In the genomic region with DNA sequence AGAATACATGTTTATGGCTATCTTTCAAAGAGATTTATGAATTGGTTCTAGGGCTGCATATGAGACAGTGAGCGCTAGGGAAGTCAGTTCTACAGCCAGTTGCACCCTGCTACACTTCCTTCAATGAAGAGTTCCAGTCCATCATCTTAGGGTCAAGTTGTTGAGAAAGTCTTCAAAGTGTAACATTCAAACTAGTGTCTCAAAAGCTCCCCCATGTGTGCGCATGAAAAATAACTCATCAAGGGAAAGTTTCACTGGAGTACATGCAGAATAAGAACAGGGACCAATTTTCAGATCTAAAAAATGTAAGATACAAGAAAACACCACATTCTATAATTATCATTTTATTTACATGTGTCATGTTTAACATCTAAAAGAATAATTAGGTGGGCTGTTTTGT, we compare ENCODE assay signal across 8 cellular contexts.
DNase-seq lines count a peak whose midpoint lies in the region; ATAC-seq and TF ChIP-seq lines count a peak whose summit lies in the region.

No MANE protein-coding gene starts in this region.

- no peaks in the 10 kb centered on the region for H3K36me3 Mint-ChIP-seq in activated naive CD8-positive, alpha-beta T cell treated with anti-CD3 and anti-CD28 coated beads for 36 hours

- peak; percentile 60 for ATAC-seq in GM18867 (IDR thresholded peaks at IDR 0.05; ENCODE audit: unreplicated experiment)

- WGBS in esophagus muscularis mucosa, result 46% methylated on average over 2 of the region's 2 CpGs

- no peaks in the 10 kb centered on the region for H3K4me1 Mint-ChIP-seq in activated naive CD8-positive, alpha-beta T cell treated with anti-CD3 and anti-CD28 coated beads for 36 hours

- TF ChIP-seq EP300 in esophagus muscularis mucosa (IDR thresholded peaks at IDR 0.05), result no peak

- TF ChIP-seq CTCF in AG09309 (IDR thresholded peaks at IDR 0.05; ENCODE audit: control insufficient read depth, insufficient read depth, low read depth, low read length, missing control alignments), result peak; percentile 48
- peak; percentile 27 to 49 (median 29) for TF ChIP-seq CTCF in esophagus muscularis mucosa (IDR thresholded peaks at IDR 0.05)

- H3K4me3 Mint-ChIP-seq in activated naive CD8-positive, alpha-beta T cell treated with anti-CD3 and anti-CD28 coated beads for 36 hours, result no peak overlapping the region

- no peak overlapping the region for H3K4me3 ChIP-seq in AG09309 (ENCODE audit: control insufficient read depth, low read depth, low read length)
- no peak overlapping the region for H3K4me3 ChIP-seq in esophagus muscularis mucosa

- intact Hi-C loops in esophagus muscularis mucosa (cut with DNase I), result loop anchor here (5.0 to 10.0 kb wide), 2 partner anchors 202 to 570 kb away; no protein-coding TSS in a partner anchor

- no peak overlapping the region for H3K27ac Mint-ChIP-seq in activated naive CD8-positive, alpha-beta T cell treated with anti-CD3 and anti-CD28 coated beads for 36 hours

- H3K36me3 ChIP-seq in esophagus muscularis mucosa, result no peaks in the 10 kb centered on the region

- no peak for TF ChIP-seq POLR2A in esophagus muscularis mucosa (IDR thresholded peaks at IDR 0.05; ENCODE audit: low read depth)

- H3K27ac ChIP-seq in esophagus muscularis mucosa (replicated peaks in 1 of 4), result no peak overlapping the region

- H3K9me3 ChIP-seq in esophagus muscularis mucosa, result no peaks in the 10 kb centered on the region

- H3K27me3 Mint-ChIP-seq in activated naive CD8-positive, alpha-beta T cell treated with anti-CD3 and anti-CD28 coated beads for 36 hours, result no peaks in the 10 kb centered on the region

- DNase-seq in AG09309 (ENCODE audit: low read depth) (peak; percentile 24), NCI-H524 treated with DMSO at 0.1 percent for 48 hours (lab: John Stamatoyannopoulos, UW) (peak; percentile 2), esophagus muscularis mucosa (ENCODE audit: extremely low spot score) (no peak), superior temporal gyrus (ENCODE audit: extremely low spot score) (peak; percentile 70), NCI-H1092 (lab: John Stamatoyannopoulos, UW) (no peak)
- DNase-seq in activated naive CD8-positive, alpha-beta T cell treated with anti-CD3 and anti-CD28 coated beads for 36 hours, result no peak
- no peak for DNase-seq in stimulated activated naive CD4-positive, alpha-beta T cell treated with Interleukin-2 at 50 U/mL for 16 hours (lab: John Stamatoyannopoulos, UW)

- peaks cover 0 to 62% (median 42%) of the 10 kb centered on the region in 4 donors for H3K4me1 ChIP-seq in esophagus muscularis mucosa

- no peaks in the 10 kb centered on the region for H3K9me3 Mint-ChIP-seq in activated naive CD8-positive, alpha-beta T cell treated with anti-CD3 and anti-CD28 coated beads for 36 hours

- H3K27me3 ChIP-seq in esophagus muscularis mucosa, result no peaks in the 10 kb centered on the region

Comparison
In these comparisons a context has a peak if more than half of its experiments do, and no peak if none do; other contexts are left out.
1. DNase-seq: peak in AG09309 (single experiment), NCI-H524 treated with DMSO at 0.1 percent for 48 hours (single experiment) and superior temporal gyrus (single experiment); none in esophagus muscularis mucosa (single experiment), NCI-H1092 (single experiment), activated naive CD8-positive, alpha-beta T cell treated with anti-CD3 and anti-CD28 coated beads for 36 hours (single experiment) and stimulated activated naive CD4-positive, alpha-beta T cell treated with Interleukin-2 at 50 U/mL for 16 hours (single experiment).